ENCODE assay signal across 1 cellular context in genomic region chr19:49486710-49487276, GRCh38.
TF ChIP-seq lines count a peak whose summit lies in the region.

No MANE protein-coding gene starts in this region.

TF ChIP-seq in SK-N-SH, 30 proteins besides CTCF, POLR2A, EP300 and RAD21 (continued from another document):
- TF ChIP-seq REST (IDR thresholded peaks at IDR 0.05; ENCODE audit: low read depth, low read length) (no peak), FOXJ3 (CRISPR knock-in tag; IDR thresholded peaks at IDR 0.05) (no peak), RXRA (IDR thresholded peaks at IDR 0.05; ENCODE audit: borderline replicate concordance, low read depth) (no peak)
